Comparison of ENCODE assay signal across 17 cellular contexts in the genomic region with DNA sequence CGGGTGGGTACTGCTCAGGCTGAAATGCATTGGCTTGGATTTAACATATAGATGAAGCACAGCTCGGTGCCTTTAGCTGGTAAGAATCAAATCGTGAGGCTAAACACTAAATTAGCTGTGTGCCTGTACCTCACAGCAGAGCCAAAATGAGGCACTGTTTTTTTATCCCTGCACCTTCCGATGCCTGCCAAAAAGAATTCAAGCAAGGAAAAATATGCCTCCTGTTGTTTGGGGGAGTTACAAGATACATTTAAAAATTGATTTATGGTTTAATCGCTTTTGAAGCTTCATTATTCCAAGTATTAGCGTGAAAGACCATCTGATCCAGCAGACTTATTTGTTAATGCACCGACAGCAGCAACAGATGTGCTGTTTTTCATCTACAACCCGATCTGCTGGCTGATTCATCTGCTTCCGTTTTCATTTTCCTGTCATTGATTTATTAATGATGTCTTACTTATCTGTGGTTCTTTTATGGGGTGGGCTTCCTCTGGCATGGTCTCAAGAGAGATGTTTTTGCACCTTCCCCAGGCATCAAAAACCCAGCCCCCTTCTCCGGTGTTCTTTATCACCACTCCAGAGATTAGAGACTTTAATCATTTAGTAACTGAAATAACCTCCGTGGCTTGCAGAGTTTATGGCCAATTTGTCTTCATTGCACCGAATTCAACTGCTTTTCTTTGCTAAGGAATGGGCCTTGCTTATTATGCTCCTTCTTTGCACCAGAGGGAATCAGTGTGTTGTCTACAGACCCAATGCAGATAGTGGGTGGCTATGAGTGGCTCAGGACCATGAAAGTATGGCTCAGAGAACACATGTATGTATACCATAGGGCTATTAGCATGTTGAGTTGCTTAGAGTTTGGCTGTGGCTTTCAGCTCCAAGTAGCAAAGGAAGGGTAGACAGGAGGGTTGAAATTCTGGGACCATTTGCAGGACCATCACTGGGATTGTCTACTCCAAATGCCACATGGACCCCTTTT.
DNase-seq lines count a peak whose midpoint lies in the region; ATAC-seq and TF ChIP-seq lines count a peak whose summit lies in the region.
"Had no signal": no experiment of that assay in that cellular context is flagged by ENCODE, and none has a peak within 500 bp of the region (broad histone marks: within the 10 kb centered on the region; RNA-seq: fewer than 3 reads in every experiment).

No MANE protein-coding gene starts in this region.

- H3K4me3 Mint-ChIP-seq in activated CD4-positive, alpha-beta T cell treated with anti-CD3 and anti-CD28 coated beads, Interleukin-2, amount 10 ng/mL, durations not matched to agents 24 days and 14 days, result peak overlapping the region; percentile 27
- no peak overlapping the region for H3K4me3 Mint-ChIP-seq in activated CD4-positive, alpha-beta T cell treated with anti-CD3 and anti-CD28 coated beads, Interleukin-2, amount 10 ng/mL, durations not matched to agents 7 days and 5 days
- H3K4me3 Mint-ChIP-seq in stimulated activated memory B cell treated with anti-CD40 and anti-IgM and Interleukin-4, amounts not matched to agents 10 μg/mL and 1 μg/mL and 100 μg/mL, for 72 hours, result peak overlapping the region; percentile 53
- no peak overlapping the region for H3K4me3 Mint-ChIP-seq in activated CD8-positive, alpha-beta memory T cell treated with anti-CD3 and anti-CD28 coated beads, Interleukin-2, amount 10 ng/mL, durations not matched to agents 7 days and 5 days

- no peak for TF ChIP-seq CTCF in RWPE1 (conservative IDR thresholded peaks at IDR 0.05; ENCODE audit: low read depth)

- CTCF ChIA-PET in activated CD4-positive, alpha-beta T cell treated with anti-CD3 and anti-CD28 coated beads, Interleukin-2, amount 10 ng/mL, durations not matched to agents 7 days and 5 days (lab: Charles Lee), result no interaction called here
- CTCF ChIA-PET in activated CD8-positive, alpha-beta memory T cell treated with anti-CD3 and anti-CD28 coated beads, Interleukin-2, amount 10 ng/mL, durations not matched to agents 7 days and 5 days (lab: Charles Lee), result no interaction called here
- CTCF ChIA-PET in RWPE1 (lab: Yijun Ruan, JAX), result no interaction called here

- H3K27ac Mint-ChIP-seq in activated CD4-positive, alpha-beta T cell treated with anti-CD3 and anti-CD28 coated beads, Interleukin-2, amount 10 ng/mL, durations not matched to agents 24 days and 14 days, result no peak overlapping the region
- H3K27ac Mint-ChIP-seq in activated CD4-positive, alpha-beta T cell treated with anti-CD3 and anti-CD28 coated beads, Interleukin-2, amount 10 ng/mL, durations not matched to agents 7 days and 5 days, result no peak overlapping the region
- H3K27ac Mint-ChIP-seq in stimulated activated memory B cell treated with anti-CD40 and anti-IgM and Interleukin-4, amounts not matched to agents 10 μg/mL and 1 μg/mL and 100 μg/mL, for 72 hours, result no peak overlapping the region
- H3K27ac Mint-ChIP-seq in activated CD8-positive, alpha-beta memory T cell treated with anti-CD3 and anti-CD28 coated beads, Interleukin-2, amount 10 ng/mL, durations not matched to agents 7 days and 5 days, result no peak overlapping the region

- H3K36me3 Mint-ChIP-seq in activated CD4-positive, alpha-beta T cell treated with anti-CD3 and anti-CD28 coated beads, Interleukin-2, amount 10 ng/mL, durations not matched to agents 24 days and 14 days (ENCODE audit: low read depth), result no peaks in the 10 kb centered on the region
- H3K36me3 Mint-ChIP-seq in activated CD4-positive, alpha-beta T cell treated with anti-CD3 and anti-CD28 coated beads, Interleukin-2, amount 10 ng/mL, durations not matched to agents 7 days and 5 days (ENCODE audit: low read depth), result no peaks in the 10 kb centered on the region
- no peaks in the 10 kb centered on the region for H3K36me3 Mint-ChIP-seq in stimulated activated memory B cell treated with anti-CD40 and anti-IgM and Interleukin-4, amounts not matched to agents 10 μg/mL and 1 μg/mL and 100 μg/mL, for 72 hours
- no peaks in the 10 kb centered on the region for H3K36me3 Mint-ChIP-seq in activated CD8-positive, alpha-beta memory T cell treated with anti-CD3 and anti-CD28 coated beads, Interleukin-2, amount 10 ng/mL, durations not matched to agents 7 days and 5 days

- peaks cover 3% of the 10 kb centered on the region for H3K4me1 Mint-ChIP-seq in activated CD4-positive, alpha-beta T cell treated with anti-CD3 and anti-CD28 coated beads, Interleukin-2, amount 10 ng/mL, durations not matched to agents 24 days and 14 days
- peaks cover 10% of the 10 kb centered on the region for H3K4me1 Mint-ChIP-seq in activated CD4-positive, alpha-beta T cell treated with anti-CD3 and anti-CD28 coated beads, Interleukin-2, amount 10 ng/mL, durations not matched to agents 7 days and 5 days
- H3K4me1 Mint-ChIP-seq in stimulated activated memory B cell treated with anti-CD40 and anti-IgM and Interleukin-4, amounts not matched to agents 10 μg/mL and 1 μg/mL and 100 μg/mL, for 72 hours, result peaks cover 7% of the 10 kb centered on the region
- peaks cover 14% of the 10 kb centered on the region for H3K4me1 Mint-ChIP-seq in activated CD8-positive, alpha-beta memory T cell treated with anti-CD3 and anti-CD28 coated beads, Interleukin-2, amount 10 ng/mL, durations not matched to agents 7 days and 5 days

- no peak overlapping the region for H3K27ac ChIP-seq in RWPE1
- H3K27ac ChIP-seq: A549, thyroid gland had no signal

- intact Hi-C loops in activated CD4-positive, alpha-beta T cell treated with anti-CD3 and anti-CD28 coated beads, Interleukin-2, amount 10 ng/mL, durations not matched to agents 24 days and 14 days (cut with micrococcal nuclease), result no loop called here

- no peak for DNase-seq in activated CD4-positive, alpha-beta T cell treated with anti-CD3 and anti-CD28 coated beads, Interleukin-2, amount 10 ng/mL, durations not matched to agents 24 days and 14 days
- DNase-seq in activated CD4-positive, alpha-beta T cell treated with anti-CD3 and anti-CD28 coated beads, Interleukin-2, amount 10 ng/mL, durations not matched to agents 7 days and 5 days, result no peak
- peak; percentile 99 for DNase-seq in NCI-H82 treated with DMSO at 0.1 percent for 48 hours (lab: John Stamatoyannopoulos, UW; ENCODE audit: unreplicated experiment)
- DNase-seq in dermis blood vessel endothelial cell, result peak; percentile 51
- DNase-seq in activated CD8-positive, alpha-beta memory T cell treated with anti-CD3 and anti-CD28 coated beads, Interleukin-2, amount 10 ng/mL, durations not matched to agents 7 days and 5 days, result no peak
- no peak for DNase-seq in RWPE1 (ENCODE audit: low spot score)
- DNase-seq: activated effector memory CD4-positive, alpha-beta T cell treated with anti-CD3 and anti-CD28 coated beads, Interleukin-2, amount 50 U/mL, for 16 hours; caudate nucleus; DMS53; erythroblast; IMR-90; mesenchymal stem cell; NCI-H1930; thyroid gland had no signal

- ATAC-seq in stimulated activated memory B cell treated with anti-CD40 and anti-IgM and Interleukin-4, amounts not matched to agents 10 μg/mL and 1 μg/mL and 100 μg/mL, for 72 hours, result no peak
- no peak for ATAC-seq in activated CD8-positive, alpha-beta memory T cell treated with anti-CD3 and anti-CD28 coated beads, Interleukin-2, amount 10 ng/mL, durations not matched to agents 7 days and 5 days
- ATAC-seq in GM19452 (IDR thresholded peaks at IDR 0.05; ENCODE audit: unreplicated experiment), result no peak
- ATAC-seq: A549 had no signal

- H3K9me3 Mint-ChIP-seq in activated CD4-positive, alpha-beta T cell treated with anti-CD3 and anti-CD28 coated beads, Interleukin-2, amount 10 ng/mL, durations not matched to agents 24 days and 14 days, result peaks cover 15% of the 10 kb centered on the region
- H3K9me3 Mint-ChIP-seq in activated CD4-positive, alpha-beta T cell treated with anti-CD3 and anti-CD28 coated beads, Interleukin-2, amount 10 ng/mL, durations not matched to agents 7 days and 5 days, result peaks cover 5% of the 10 kb centered on the region
- no peaks in the 10 kb centered on the region for H3K9me3 Mint-ChIP-seq in stimulated activated memory B cell treated with anti-CD40 and anti-IgM and Interleukin-4, amounts not matched to agents 10 μg/mL and 1 μg/mL and 100 μg/mL, for 72 hours
- no peaks in the 10 kb centered on the region for H3K9me3 Mint-ChIP-seq in activated CD8-positive, alpha-beta memory T cell treated with anti-CD3 and anti-CD28 coated beads, Interleukin-2, amount 10 ng/mL, durations not matched to agents 7 days and 5 days (ENCODE audit: low read depth)

- H3K27me3 Mint-ChIP-seq in activated CD4-positive, alpha-beta T cell treated with anti-CD3 and anti-CD28 coated beads, Interleukin-2, amount 10 ng/mL, durations not matched to agents 24 days and 14 days, result peaks cover 11% of the 10 kb centered on the region
- H3K27me3 Mint-ChIP-seq in activated CD4-positive, alpha-beta T cell treated with anti-CD3 and anti-CD28 coated beads, Interleukin-2, amount 10 ng/mL, durations not matched to agents 7 days and 5 days, result peaks cover 15% of the 10 kb centered on the region
- H3K27me3 Mint-ChIP-seq in stimulated activated memory B cell treated with anti-CD40 and anti-IgM and Interleukin-4, amounts not matched to agents 10 μg/mL and 1 μg/mL and 100 μg/mL, for 72 hours, result peaks cover 18% of the 10 kb centered on the region
- H3K27me3 Mint-ChIP-seq in activated CD8-positive, alpha-beta memory T cell treated with anti-CD3 and anti-CD28 coated beads, Interleukin-2, amount 10 ng/mL, durations not matched to agents 7 days and 5 days, result peaks cover 31% of the 10 kb centered on the region

- POLR2A ChIA-PET in activated CD4-positive, alpha-beta T cell treated with anti-CD3 and anti-CD28 coated beads, Interleukin-2, amount 10 ng/mL, durations not matched to agents 7 days and 5 days (lab: Charles Lee), result no interaction called here
- POLR2A ChIA-PET in RWPE1 (lab: Yijun Ruan, JAX; ENCODE audit: low non-redundant PET), result no interaction called here

Comparison
In these comparisons a context has a peak if more than half of its experiments do, and no peak if none do; other contexts are left out.
1. H3K4me3 Mint-ChIP-seq: peak in activated CD4-positive, alpha-beta T cell treated with anti-CD3 and anti-CD28 coated beads, Interleukin-2, amount 10 ng/mL, durations not matched to agents 24 days and 14 days (single experiment) and stimulated activated memory B cell treated with anti-CD40 and anti-IgM and Interleukin-4, amounts not matched to agents 10 μg/mL and 1 μg/mL and 100 μg/mL, for 72 hours (single experiment); none in activated CD4-positive, alpha-beta T cell treated with anti-CD3 and anti-CD28 coated beads, Interleukin-2, amount 10 ng/mL, durations not matched to agents 7 days and 5 days (single experiment) and activated CD8-positive, alpha-beta memory T cell treated with anti-CD3 and anti-CD28 coated beads, Interleukin-2, amount 10 ng/mL, durations not matched to agents 7 days and 5 days (single experiment).
2. DNase-seq: peak in NCI-H82 treated with DMSO at 0.1 percent for 48 hours (single experiment) and dermis blood vessel endothelial cell (single experiment); none in activated CD4-positive, alpha-beta T cell treated with anti-CD3 and anti-CD28 coated beads, Interleukin-2, amount 10 ng/mL, durations not matched to agents 24 days and 14 days (single experiment), activated CD4-positive, alpha-beta T cell treated with anti-CD3 and anti-CD28 coated beads, Interleukin-2, amount 10 ng/mL, durations not matched to agents 7 days and 5 days (single experiment), activated CD8-positive, alpha-beta memory T cell treated with anti-CD3 and anti-CD28 coated beads, Interleukin-2, amount 10 ng/mL, durations not matched to agents 7 days and 5 days (single experiment) and RWPE1 (single experiment).